In genomic region chr5:139273322-139273571, GRCh38 we compare ENCODE assay signal across 8 cellular contexts. TPM values are rescaled to one million over a fixed set of nuclear protein-coding genes. Genes with fewer than 3 reads are reported as not detected.
DNase-seq lines count a peak whose midpoint lies in the region; ATAC-seq and TF ChIP-seq lines count a peak whose summit lies in the region.

No MANE protein-coding gene starts in this region.

- H3K4me3 Mint-ChIP-seq in activated naive CD4-positive, alpha-beta T cell treated with anti-CD3 and anti-CD28 coated beads, Interleukin-2, amount 50 U/mL, for 24 hours, result peak overlapping the region; percentile 94
- H3K4me3 Mint-ChIP-seq in activated T-helper 2 cell treated with anti-CD3 and anti-CD28 coated beads, Interferon-gamma antibody, Interleukin-2, Interleukin-4, amounts not matched to agents 10 μg/mL and 5 μg/mL and 100 μg/mL, durations not matched to agents 14 hours and 24 hours and 36 hours (ENCODE audit: low read depth), result peak overlapping the region; percentile 94

- no peak for ATAC-seq in GM18502 (IDR thresholded peaks at IDR 0.05; ENCODE audit: poor library complexity, unreplicated experiment)

- peaks cover 19% of the 10 kb centered on the region for H3K36me3 Mint-ChIP-seq in activated naive CD4-positive, alpha-beta T cell treated with anti-CD3 and anti-CD28 coated beads, Interleukin-2, amount 50 U/mL, for 24 hours
- peaks cover 36% of the 10 kb centered on the region for H3K36me3 Mint-ChIP-seq in activated T-helper 2 cell treated with anti-CD3 and anti-CD28 coated beads, Interferon-gamma antibody, Interleukin-2, Interleukin-4, amounts not matched to agents 10 μg/mL and 5 μg/mL and 100 μg/mL, durations not matched to agents 14 hours and 24 hours and 36 hours (ENCODE audit: low read depth)

- H3K9ac ChIP-seq in iPS-20b (ENCODE audit: low read depth, low read length) (peak overlapping the region; percentile 99; the same call in 1 of the 2 replicates), stomach smooth muscle (ENCODE audit: low read length in 2 of 2) (peak overlapping the region; percentile 73 to 87)

- H3K4me3 ChIP-seq in iPS-20b (ENCODE audit: low read length), result peak overlapping the region; percentile 88
- H3K4me3 ChIP-seq in stomach smooth muscle (ENCODE audit: low read length in 2 of 2), result peak overlapping the region; percentile 72 to 92

- no peak for TF ChIP-seq CTCF in GM20000 (IDR thresholded peaks at IDR 0.05; ENCODE audit: extremely low read depth, missing control alignments)

- peaks cover 26% of the 10 kb centered on the region for H3K4me1 ChIP-seq in iPS-20b (ENCODE audit: insufficient read depth, low read length)
- H3K4me1 ChIP-seq in stomach smooth muscle (ENCODE audit: control insufficient read depth, insufficient read depth, low read length), result peaks cover 39% of the 10 kb centered on the region

- H3K27ac Mint-ChIP-seq in activated naive CD4-positive, alpha-beta T cell treated with anti-CD3 and anti-CD28 coated beads, Interleukin-2, amount 50 U/mL, for 24 hours, result peak overlapping the region; percentile 80
- peak overlapping the region; percentile 42 for H3K27ac Mint-ChIP-seq in activated T-helper 2 cell treated with anti-CD3 and anti-CD28 coated beads, Interferon-gamma antibody, Interleukin-2, Interleukin-4, amounts not matched to agents 10 μg/mL and 5 μg/mL and 100 μg/mL, durations not matched to agents 14 hours and 24 hours and 36 hours

- no peaks in the 10 kb centered on the region for H3K27me3 Mint-ChIP-seq in activated naive CD4-positive, alpha-beta T cell treated with anti-CD3 and anti-CD28 coated beads, Interleukin-2, amount 50 U/mL, for 24 hours
- H3K27me3 Mint-ChIP-seq in activated T-helper 2 cell treated with anti-CD3 and anti-CD28 coated beads, Interferon-gamma antibody, Interleukin-2, Interleukin-4, amounts not matched to agents 10 μg/mL and 5 μg/mL and 100 μg/mL, durations not matched to agents 14 hours and 24 hours and 36 hours (ENCODE audit: low read depth), result no peaks in the 10 kb centered on the region

- H3K27me3 ChIP-seq in iPS-20b (ENCODE audit: insufficient read depth, low read length), result no peaks in the 10 kb centered on the region
- no peaks in the 10 kb centered on the region for H3K27me3 ChIP-seq in stomach smooth muscle (ENCODE audit: control insufficient read depth in 1 of 2, insufficient read depth in 2 of 2, low read length in 2 of 2)

- H3K36me3 ChIP-seq in iPS-20b (ENCODE audit: insufficient read depth, low read depth, low read length) (peaks cover 38% of the 10 kb centered on the region), stomach smooth muscle (ENCODE audit: control insufficient read depth in 2 of 2, insufficient read depth in 2 of 2, low read length in 2 of 2) (peaks cover 0 to under 1% of the 10 kb centered on the region in 2 donors)

- DNase-seq in activated naive CD4-positive, alpha-beta T cell treated with Interleukin-2 at 50 U/mL for 16 hours, result no peak
- no peak for DNase-seq in activated T-helper 2 cell treated with anti-CD3 and anti-CD28 coated beads, Interferon-gamma antibody, Interleukin-2, Interleukin-4, amounts not matched to agents 10 μg/mL and 5 μg/mL and 100 μg/mL, durations not matched to agents 14 hours and 24 hours and 36 hours (ENCODE audit: low spot score)
- DNase-seq in GM19240 (ENCODE audit: insufficient read length, low spot score) (no peak), GM20000 (ENCODE audit: low spot score) (no peak)

- H3K27ac ChIP-seq in iPS-20b (ENCODE audit: low read length), result no peak overlapping the region
- peak overlapping the region; percentile 79 for H3K27ac ChIP-seq in stomach smooth muscle (ENCODE audit: low read length)

- intact Hi-C loops in activated T-helper 2 cell treated with anti-CD3 and anti-CD28 coated beads, Interferon-gamma antibody, Interleukin-2, Interleukin-4, amounts not matched to agents 10 μg/mL and 5 μg/mL and 100 μg/mL, durations not matched to agents 14 hours and 24 hours and 36 hours (cut with micrococcal nuclease), result loop anchor here (1.0 to 10.0 kb wide), 5 partner anchors 119 to 808 kb away; partner anchors contain the start of genes EGR1 and HSPA9

- no peaks in the 10 kb centered on the region for H3K9me3 Mint-ChIP-seq in activated naive CD4-positive, alpha-beta T cell treated with anti-CD3 and anti-CD28 coated beads, Interleukin-2, amount 50 U/mL, for 24 hours
- no peaks in the 10 kb centered on the region for H3K9me3 Mint-ChIP-seq in activated T-helper 2 cell treated with anti-CD3 and anti-CD28 coated beads, Interferon-gamma antibody, Interleukin-2, Interleukin-4, amounts not matched to agents 10 μg/mL and 5 μg/mL and 100 μg/mL, durations not matched to agents 14 hours and 24 hours and 36 hours

- H3K9me3 ChIP-seq in iPS-20b (ENCODE audit: insufficient read depth, low read depth, low read length) (no peaks in the 10 kb centered on the region), stomach smooth muscle (ENCODE audit: control insufficient read depth in 2 of 2, low read length in 2 of 2) (no peaks in the 10 kb centered on the region)

- H3K4me1 Mint-ChIP-seq in activated naive CD4-positive, alpha-beta T cell treated with anti-CD3 and anti-CD28 coated beads, Interleukin-2, amount 50 U/mL, for 24 hours, result peaks cover 36% of the 10 kb centered on the region
- H3K4me1 Mint-ChIP-seq in activated T-helper 2 cell treated with anti-CD3 and anti-CD28 coated beads, Interferon-gamma antibody, Interleukin-2, Interleukin-4, amounts not matched to agents 10 μg/mL and 5 μg/mL and 100 μg/mL, durations not matched to agents 14 hours and 24 hours and 36 hours (ENCODE audit: low read depth), result peaks cover 42% of the 10 kb centered on the region

RNA-seq across cellular contexts. Expression of gene MATR3, which starts 20.3 kb away (rescaled TPM):
- 259 TPM in 2 replicates for total RNA-seq in activated T-helper 2 cell treated with anti-CD3 and anti-CD28 coated beads, Interferon-gamma antibody, Interleukin-2, Interleukin-4, amounts not matched to agents 10 μg/mL and 5 μg/mL and 100 μg/mL, durations not matched to agents 14 hours and 24 hours and 36 hours
